ENCODE assay signal across 14 cellular contexts in genomic region chr12:90065301-90065801, GRCh38.
DNase-seq lines count a peak whose midpoint lies in the region; ATAC-seq, FAIRE-seq and TF ChIP-seq lines count a peak whose summit lies in the region.
"Had no signal": no experiment of that assay in that cellular context is flagged by ENCODE, and none has a peak within 500 bp of the region (broad histone marks: within the 10 kb centered on the region; RNA-seq: fewer than 3 reads in every experiment).

No MANE protein-coding gene starts in this region.

- no peaks in the 10 kb centered on the region for H3K27me3 ChIP-seq in pancreas

- H3K27ac ChIP-seq in pancreas = no peak overlapping the region

- WGBS in pancreas, 2 donors = 65 to 69% methylated on average over 2 of the region's 2 CpGs

- H3K4me1 Mint-ChIP-seq in stimulated activated effector memory CD8-positive, alpha-beta T cell treated with anti-CD3 and anti-CD28 coated beads, Interleukin-12 subunit alpha, Interleukin-12 subunit beta, amount 100 ng/mL, for 72 hours = no peaks in the 10 kb centered on the region

- intact Hi-C loops in pancreas (cut with DNase I) = no loop called here

- H3K9me3 Mint-ChIP-seq in stimulated activated effector memory CD8-positive, alpha-beta T cell treated with anti-CD3 and anti-CD28 coated beads, Interleukin-12 subunit alpha, Interleukin-12 subunit beta, amount 100 ng/mL, for 72 hours = no peaks in the 10 kb centered on the region

- no peaks in the 10 kb centered on the region for H3K36me3 ChIP-seq in pancreas

- no peak overlapping the region for H3K4me3 ChIP-seq in pancreas

- no peaks in the 10 kb centered on the region for H3K9me3 ChIP-seq in pancreas

- TF ChIP-seq CTCF in pancreas (IDR thresholded peaks at IDR 0.05) = no peak

- peak; percentile 63 for ATAC-seq in stimulated activated effector memory CD8-positive, alpha-beta T cell treated with anti-CD3 and anti-CD28 coated beads, Interleukin-12 subunit alpha, Interleukin-12 subunit beta, amount 100 ng/mL, for 72 hours
- no peak for ATAC-seq in pancreas
- ATAC-seq: left ventricle myocardium superior had no signal

- DNase-seq in NCI-H1105 treated with DMSO at 0.1 percent for 48 hours (lab: John Stamatoyannopoulos, UW) (peak; percentile 47), NCI-H1105 (lab: John Stamatoyannopoulos, UW) (no peak), NCI-H446 (lab: John Stamatoyannopoulos, UW) (peak; percentile 52 to 53), cerebellar cortex (ENCODE audit: low spot score) (peak; percentile 58), pancreas (no peak), NCI-H2029 (lab: John Stamatoyannopoulos, UW) (no peak), germinal center (ENCODE audit: low spot score) (no peak)
- no peak for DNase-seq in stimulated activated effector memory CD8-positive, alpha-beta T cell treated with anti-CD3 and anti-CD28 coated beads, Interleukin-12 subunit alpha, Interleukin-12 subunit beta, amount 100 ng/mL, for 72 hours (ENCODE audit: low spot score in 2 of 2)
- DNase-seq: 8988T; cortex of kidney; DMS53; Kasumi-1; left ventricle myocardium superior; stimulated activated CD4-positive, alpha-beta T cell treated with anti-CD3 and anti-CD28 coated beads, Interleukin-4, amount 100 ng/mL, for 1 hour had no signal

- no peaks in the 10 kb centered on the region for H3K36me3 Mint-ChIP-seq in stimulated activated effector memory CD8-positive, alpha-beta T cell treated with anti-CD3 and anti-CD28 coated beads, Interleukin-12 subunit alpha, Interleukin-12 subunit beta, amount 100 ng/mL, for 72 hours

- no peak overlapping the region for H3K4me3 Mint-ChIP-seq in stimulated activated effector memory CD8-positive, alpha-beta T cell treated with anti-CD3 and anti-CD28 coated beads, Interleukin-12 subunit alpha, Interleukin-12 subunit beta, amount 100 ng/mL, for 72 hours

- no peaks in the 10 kb centered on the region for H3K4me1 ChIP-seq in pancreas

- FAIRE-seq in pancreas (lab: Jason Lieb, UNC) = no peak

- H3K27ac Mint-ChIP-seq in stimulated activated effector memory CD8-positive, alpha-beta T cell treated with anti-CD3 and anti-CD28 coated beads, Interleukin-12 subunit alpha, Interleukin-12 subunit beta, amount 100 ng/mL, for 72 hours = no peak overlapping the region

Comparison
In these comparisons a context has a peak if more than half of its experiments do, and no peak if none do; other contexts are left out.
1. DNase-seq: peak in NCI-H1105 treated with DMSO at 0.1 percent for 48 hours (single experiment), NCI-H446 (2 of 2) and cerebellar cortex (single experiment); none in NCI-H1105 (single experiment), stimulated activated effector memory CD8-positive, alpha-beta T cell treated with anti-CD3 and anti-CD28 coated beads, Interleukin-12 subunit alpha, Interleukin-12 subunit beta, amount 100 ng/mL, for 72 hours (0 of 2), pancreas (0 of 6), NCI-H2029 (single experiment) and germinal center (single experiment).